Comparison of ENCODE assay signal across 8 cellular contexts in genomic region chr2:96760036-96760985, GRCh38.
DNase-seq lines count a peak whose midpoint lies in the region; ATAC-seq and TF ChIP-seq lines count a peak whose summit lies in the region.

TSS of gene CNNM4 (plus strand) at chr2:96760902. CDS start at chr2:96761000, 98 bp downstream.

- DNase-seq in Ammon's horn (ENCODE audit: low spot score) (peak; percentile 95), GM19238 (ENCODE audit: insufficient read length, low spot score) (peak; percentile 90), NCI-H510A (lab: John Stamatoyannopoulos, UW) (peak; percentile 92), choroid plexus epithelial cell (ENCODE audit: low read depth) (peak; percentile 91)
- peak; percentile 83 to 90 for DNase-seq in activated CD4-positive, alpha-beta T cell treated with anti-CD3 and anti-CD28 coated beads for 24 hours (ENCODE audit: low read depth in 2 of 2)
- DNase-seq in stimulated activated CD4-positive, alpha-beta T cell treated with anti-CD3 and anti-CD28 coated beads, Interleukin-1b, Interleukin-23, amount 100 ng/mL, for 24 hours (ENCODE audit: low read depth in 4 of 4, low spot score in 1 of 4), result peak; percentile 78 to 90 (median 82)

- H3K27me3 ChIP-seq in layer of hippocampus (ENCODE audit: control insufficient read depth, insufficient read depth, low read length), result no peaks in the 10 kb centered on the region

- H3K27ac ChIP-seq in layer of hippocampus (ENCODE audit: low read depth, low read length), result peak within 1 kb of the TSS; percentile 67

- peak within 1 kb of the TSS; percentile 75 for H3K4me3 ChIP-seq in choroid plexus epithelial cell (ENCODE audit: low read depth, low read length)

- TF ChIP-seq CTCF in choroid plexus epithelial cell (conservative IDR thresholded peaks at IDR 0.05; ENCODE audit: low read depth, low read length), result peak; percentile 24

- ATAC-seq in HG03439 (IDR thresholded peaks at IDR 0.05; ENCODE audit: unreplicated experiment), result peak; percentile 82

Comparison
In these comparisons a context has a peak if more than half of its experiments do, and no peak if none do; other contexts are left out.
1. Peak in every context shown above with its lines: DNase-seq, ATAC-seq, H3K4me3 ChIP-seq and H3K27ac ChIP-seq.